20 cellular contexts compared by ENCODE assay signal in genomic region chr14:104253223-104253822, GRCh38.
"Had no signal": no experiment of that assay in that cellular context is flagged by ENCODE, and none has a peak within 500 bp of the region (broad histone marks: within the 10 kb centered on the region; RNA-seq: fewer than 3 reads in every experiment).

No MANE protein-coding gene starts in this region.

- H3K4me3 ChIP-seq: ascending aorta, heart right ventricle, thyroid gland, uterus had no signal

- H3K4me3 Mint-ChIP-seq: activated naive CD4-positive, alpha-beta T cell treated with anti-CD3 and anti-CD28 coated beads, Interleukin-2, amount 50 U/mL, for 24 hours; naive thymus-derived CD8-positive, alpha-beta T cell; T-helper 1 cell treated with Interleukin-12 subunit alpha and Interleukin-12 subunit beta and Interleukin-4 antibody, amounts not matched to agents 30 μg/mL and 1 μg/mL, for 36 hours had no signal

- FAIRE-seq: endometrium, frontal cortex had no signal

- H3K9me3 Mint-ChIP-seq: naive thymus-derived CD8-positive, alpha-beta T cell; T-helper 1 cell treated with Interleukin-12 subunit alpha and Interleukin-12 subunit beta and Interleukin-4 antibody, amounts not matched to agents 30 μg/mL and 1 μg/mL, for 36 hours had no signal

- H3K36me3 ChIP-seq: ascending aorta, heart right ventricle, thyroid gland, uterus, WERI-Rb-1 had no signal

- H3K27ac ChIP-seq: ascending aorta, heart right ventricle, thyroid gland, uterus, WERI-Rb-1 had no signal

- DNase-seq: activated CD4-positive, alpha-beta T cell treated with anti-CD3 and anti-CD28 coated beads for 1 hour; activated gamma-delta T cell; activated T-cell treated with anti-CD3 and anti-CD28 coated beads, Interleukin-2, amount 50 U/mL, for 48 hours; cortex of kidney; erythroblast; left ventricle myocardium superior; mesendoderm; retina; stimulated activated CD8-positive, alpha-beta memory T cell treated with anti-CD3 and anti-CD28 coated beads, Interleukin-4, amount 100 ng/mL, for 48 hours; stimulated activated naive CD4-positive, alpha-beta T cell treated with Interleukin-2 at 50 U/mL for 16 hours; thyroid gland; uterus; WERI-Rb-1 had no signal

- ATAC-seq: heart right ventricle; left ventricle myocardium superior; naive thymus-derived CD8-positive, alpha-beta T cell had no signal

- H3K27ac Mint-ChIP-seq: activated naive CD4-positive, alpha-beta T cell treated with anti-CD3 and anti-CD28 coated beads, Interleukin-2, amount 50 U/mL, for 24 hours; T-helper 1 cell treated with Interleukin-12 subunit alpha and Interleukin-12 subunit beta and Interleukin-4 antibody, amounts not matched to agents 30 μg/mL and 1 μg/mL, for 36 hours had no signal

- H3K27me3 ChIP-seq: ascending aorta, thyroid gland, uterus had no signal

- H3K4me1 ChIP-seq: ascending aorta, heart right ventricle, thyroid gland, uterus had no signal

- H3K36me3 Mint-ChIP-seq: activated naive CD4-positive, alpha-beta T cell treated with anti-CD3 and anti-CD28 coated beads, Interleukin-2, amount 50 U/mL, for 24 hours; naive thymus-derived CD8-positive, alpha-beta T cell had no signal

- H3K9me3 ChIP-seq: ascending aorta, heart right ventricle, thyroid gland, uterus had no signal

- H3K4me1 Mint-ChIP-seq: activated naive CD4-positive, alpha-beta T cell treated with anti-CD3 and anti-CD28 coated beads, Interleukin-2, amount 50 U/mL, for 24 hours had no signal
